1 cellular context compared by ENCODE assay signal in genomic region chr9:114561771-114562170, GRCh38.
TF ChIP-seq lines count a peak whose summit lies in the region.

No MANE protein-coding gene starts in this region.

TF ChIP-seq in K562, 482 proteins besides CTCF, POLR2A, EP300 and RAD21:
- TF ChIP-seq ZNF121 (CRISPR knock-in tag; conservative IDR thresholded peaks at IDR 0.05) (no peak), ZNF639 (CRISPR knock-in tag; conservative IDR thresholded peaks at IDR 0.05 in 1 of 2, IDR thresholded peaks at IDR 0.05 in 1 of 2) (no peak)
- TF ChIP-seq, protein P1, sequence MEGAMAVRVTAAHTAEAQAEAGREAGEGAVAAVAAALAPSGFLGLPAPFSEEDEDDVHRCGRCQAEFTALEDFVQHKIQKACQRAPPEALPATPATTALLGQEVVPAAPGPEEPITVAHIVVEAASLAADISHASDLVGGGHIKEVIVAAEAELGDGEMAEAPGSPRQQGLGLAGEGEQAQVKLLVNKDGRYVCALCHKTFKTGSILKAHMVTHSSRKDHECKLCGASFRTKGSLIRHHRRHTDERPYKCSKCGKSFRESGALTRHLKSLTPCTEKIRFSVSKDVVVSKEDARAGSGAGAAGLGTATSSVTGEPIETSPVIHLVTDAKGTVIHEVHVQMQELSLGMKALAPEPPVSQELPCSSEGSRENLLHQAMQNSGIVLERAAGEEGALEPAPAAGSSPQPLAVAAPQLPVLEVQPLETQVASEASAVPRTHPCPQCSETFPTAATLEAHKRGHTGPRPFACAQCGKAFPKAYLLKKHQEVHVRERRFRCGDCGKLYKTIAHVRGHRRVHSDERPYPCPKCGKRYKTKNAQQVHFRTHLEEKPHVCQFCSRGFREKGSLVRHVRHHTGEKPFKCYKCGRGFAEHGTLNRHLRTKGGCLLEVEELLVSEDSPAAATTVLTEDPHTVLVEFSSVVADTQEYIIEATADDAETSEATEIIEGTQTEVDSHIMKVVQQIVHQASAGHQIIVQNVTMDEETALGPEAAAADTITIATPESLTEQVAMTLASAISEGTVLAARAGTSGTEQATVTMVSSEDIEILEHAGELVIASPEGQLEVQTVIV (CRISPR knock-in tag; IDR thresholded peaks at IDR 0.05; ENCODE audit: borderline replicate concordance): no peak
- TF ChIP-seq, protein P2, sequence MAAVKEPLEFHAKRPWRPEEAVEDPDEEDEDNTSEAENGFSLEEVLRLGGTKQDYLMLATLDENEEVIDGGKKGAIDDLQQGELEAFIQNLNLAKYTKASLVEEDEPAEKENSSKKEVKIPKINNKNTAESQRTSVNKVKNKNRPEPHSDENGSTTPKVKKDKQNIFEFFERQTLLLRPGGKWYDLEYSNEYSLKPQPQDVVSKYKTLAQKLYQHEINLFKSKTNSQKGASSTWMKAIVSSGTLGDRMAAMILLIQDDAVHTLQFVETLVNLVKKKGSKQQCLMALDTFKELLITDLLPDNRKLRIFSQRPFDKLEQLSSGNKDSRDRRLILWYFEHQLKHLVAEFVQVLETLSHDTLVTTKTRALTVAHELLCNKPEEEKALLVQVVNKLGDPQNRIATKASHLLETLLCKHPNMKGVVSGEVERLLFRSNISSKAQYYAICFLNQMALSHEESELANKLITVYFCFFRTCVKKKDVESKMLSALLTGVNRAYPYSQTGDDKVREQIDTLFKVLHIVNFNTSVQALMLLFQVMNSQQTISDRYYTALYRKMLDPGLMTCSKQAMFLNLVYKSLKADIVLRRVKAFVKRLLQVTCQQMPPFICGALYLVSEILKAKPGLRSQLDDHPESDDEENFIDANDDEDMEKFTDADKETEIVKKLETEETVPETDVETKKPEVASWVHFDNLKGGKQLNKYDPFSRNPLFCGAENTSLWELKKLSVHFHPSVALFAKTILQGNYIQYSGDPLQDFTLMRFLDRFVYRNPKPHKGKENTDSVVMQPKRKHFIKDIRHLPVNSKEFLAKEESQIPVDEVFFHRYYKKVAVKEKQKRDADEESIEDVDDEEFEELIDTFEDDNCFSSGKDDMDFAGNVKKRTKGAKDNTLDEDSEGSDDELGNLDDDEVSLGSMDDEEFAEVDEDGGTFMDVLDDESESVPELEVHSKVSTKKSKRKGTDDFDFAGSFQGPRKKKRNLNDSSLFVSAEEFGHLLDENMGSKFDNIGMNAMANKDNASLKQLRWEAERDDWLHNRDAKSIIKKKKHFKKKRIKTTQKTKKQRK (IDR thresholded peaks at IDR 0.05; ENCODE audit: borderline replicate concordance, low read depth, low read length): no peak
